In genomic region chr18:45109271-45109670, GRCh38 we compare ENCODE assay signal across 37 cellular contexts.
"Had no signal": no experiment of that assay in that cellular context is flagged by ENCODE, and none has a peak within 500 bp of the region (broad histone marks: within the 10 kb centered on the region; RNA-seq: fewer than 3 reads in every experiment).

No MANE protein-coding gene starts in this region.

- H3K27ac ChIP-seq: adrenal gland, breast epithelium, cardiac muscle cell, colonic mucosa, epithelial cell of prostate, esophagus squamous epithelium had no signal

- DNase-seq: activated CD4-positive, alpha-beta memory T cell treated with anti-CD3 and anti-CD28 coated beads for 36 hours; activated CD4-positive, alpha-beta T cell treated with anti-CD3 and anti-CD28 coated beads for 36 hours; activated CD4-positive, alpha-beta T cell treated with anti-CD3 and anti-CD28 coated beads, Interleukin-2, amount 10 ng/mL, durations not matched to agents 24 days and 14 days; activated CD4-positive, CD25-positive, alpha-beta regulatory T cell; activated CD4-positive, CD25-positive, alpha-beta regulatory T cell treated with anti-CD3 and anti-CD28 coated beads, Interleukin-2, amount 50 U/mL, for 72 hours; activated CD8-positive, alpha-beta memory T cell treated with anti-CD3 and anti-CD28 coated beads, Interleukin-2, amount 10 ng/mL, durations not matched to agents 7 days and 5 days; activated CD8-positive, alpha-beta memory T cell treated with anti-CD3 and anti-CD28 coated beads, Interleukin-2, amount 50 U/mL, for 4 hours; activated CD8-positive, alpha-beta T cell treated with anti-CD3 and anti-CD28 coated beads, Interleukin-2, amount 10 ng/mL, durations not matched to agents 7 days and 5 days; activated effector memory CD4-positive, alpha-beta T cell treated with anti-CD3 and anti-CD28 coated beads, Interleukin-2, amount 50 U/mL, for 16 hours; activated naive CD4-positive, alpha-beta T cell treated with anti-CD3 and anti-CD28 coated beads for 36 hours; activated naive CD8-positive, alpha-beta T cell treated with anti-CD3 and anti-CD28 coated beads for 36 hours; activated naive CD8-positive, alpha-beta T cell treated with anti-CD3 and anti-CD28 coated beads, Interleukin-2, amount 50 U/mL, for 24 hours; activated T-cell treated with anti-CD3 and anti-CD28 coated beads, Interleukin-2, amount 50 U/mL, for 1 hour; activated T-cell treated with anti-CD3 and anti-CD28 coated beads, Interleukin-2, amount 50 U/mL, for 48 hours; adrenal gland; amygdala; aorta; central memory CD4-positive, alpha-beta T cell; cerebellar nuclear complex; colonic mucosa; effector CD8-positive, alpha-beta T cell; esophagus squamous epithelium; foreskin fibroblast; head of caudate nucleus; T-helper 17 cell; T1000 had no signal

- H3K36me3 ChIP-seq: adrenal gland, breast epithelium, cardiac muscle cell, colonic mucosa, esophagus squamous epithelium had no signal

- H3K4me1 ChIP-seq: adrenal gland, breast epithelium, colonic mucosa had no signal

- H3K27me3 Mint-ChIP-seq: activated naive CD4-positive, alpha-beta T cell treated with anti-CD3 and anti-CD28 coated beads, Interleukin-2, amount 50 U/mL, for 24 hours; activated naive CD8-positive, alpha-beta T cell treated with anti-CD3 and anti-CD28 coated beads for 36 hours; activated naive CD8-positive, alpha-beta T cell treated with anti-CD3 and anti-CD28 coated beads, Interleukin-2, amount 50 U/mL, for 24 hours; brain had no signal

- H3K9me3 Mint-ChIP-seq: activated CD4-positive, alpha-beta memory T cell treated with anti-CD3 and anti-CD28 coated beads for 36 hours; activated CD4-positive, alpha-beta T cell treated with anti-CD3 and anti-CD28 coated beads, Interleukin-2, amount 10 ng/mL, durations not matched to agents 24 days and 14 days; activated naive CD4-positive, alpha-beta T cell treated with anti-CD3 and anti-CD28 coated beads for 36 hours; activated naive CD4-positive, alpha-beta T cell treated with anti-CD3 and anti-CD28 coated beads, Interleukin-2, amount 50 U/mL, for 24 hours; activated naive CD8-positive, alpha-beta T cell treated with anti-CD3 and anti-CD28 coated beads for 36 hours; activated naive CD8-positive, alpha-beta T cell treated with anti-CD3 and anti-CD28 coated beads, Interleukin-2, amount 50 U/mL, for 24 hours; activated T-helper 1 cell treated with anti-CD3 and anti-CD28 coated beads, Interleukin-12 subunit alpha, Interleukin-12 subunit beta, Interleukin-2, Interleukin-4 antibody, amounts not matched to agents 30 ng/mL and 10 ng/mL and 1 ng/mL, durations not matched to agents 14 hours and 24 hours and 36 hours; activated T-helper 2 cell treated with anti-CD3 and anti-CD28 coated beads, Interferon-gamma antibody, Interleukin-2, Interleukin-4, amounts not matched to agents 10 μg/mL and 5 μg/mL and 100 μg/mL, durations not matched to agents 14 hours and 24 hours and 36 hours; T-helper 2 cell treated with Interferon-gamma antibody and Interleukin-4, amounts not matched to agents 5 μg/mL and 100 μg/mL, for 36 hours had no signal

- H3K4me3 Mint-ChIP-seq: activated CD4-positive, alpha-beta memory T cell treated with anti-CD3 and anti-CD28 coated beads for 36 hours; activated CD4-positive, alpha-beta T cell treated with anti-CD3 and anti-CD28 coated beads for 36 hours; activated CD4-positive, alpha-beta T cell treated with anti-CD3 and anti-CD28 coated beads, Interleukin-2, amount 10 ng/mL, durations not matched to agents 24 days and 14 days; activated CD8-positive, alpha-beta memory T cell treated with anti-CD3 and anti-CD28 coated beads, Interleukin-2, amount 10 ng/mL, durations not matched to agents 7 days and 5 days; activated CD8-positive, alpha-beta T cell treated with anti-CD3 and anti-CD28 coated beads, Interleukin-2, amount 10 ng/mL, durations not matched to agents 7 days and 5 days; activated naive CD4-positive, alpha-beta T cell treated with anti-CD3 and anti-CD28 coated beads for 36 hours; activated naive CD4-positive, alpha-beta T cell treated with anti-CD3 and anti-CD28 coated beads, Interleukin-2, amount 50 U/mL, for 24 hours; activated naive CD8-positive, alpha-beta T cell treated with anti-CD3 and anti-CD28 coated beads for 36 hours; activated naive CD8-positive, alpha-beta T cell treated with anti-CD3 and anti-CD28 coated beads, Interleukin-2, amount 50 U/mL, for 24 hours; activated T-helper 1 cell treated with anti-CD3 and anti-CD28 coated beads, Interleukin-12 subunit alpha, Interleukin-12 subunit beta, Interleukin-2, Interleukin-4 antibody, amounts not matched to agents 30 ng/mL and 10 ng/mL and 1 ng/mL, durations not matched to agents 14 hours and 24 hours and 36 hours; brain; T-helper 17 cell; T-helper 2 cell treated with Interferon-gamma antibody and Interleukin-4, amounts not matched to agents 5 μg/mL and 100 μg/mL, for 36 hours had no signal

- H3K27me3 ChIP-seq: adrenal gland, breast epithelium, colonic mucosa, esophagus squamous epithelium had no signal

- H3K36me3 Mint-ChIP-seq: activated CD4-positive, alpha-beta memory T cell treated with anti-CD3 and anti-CD28 coated beads for 36 hours; activated CD8-positive, alpha-beta memory T cell treated with anti-CD3 and anti-CD28 coated beads, Interleukin-2, amount 10 ng/mL, durations not matched to agents 7 days and 5 days; activated naive CD4-positive, alpha-beta T cell treated with anti-CD3 and anti-CD28 coated beads, Interleukin-2, amount 50 U/mL, for 24 hours; activated naive CD8-positive, alpha-beta T cell treated with anti-CD3 and anti-CD28 coated beads for 36 hours; brain had no signal

- H3K27ac Mint-ChIP-seq: activated CD4-positive, alpha-beta memory T cell treated with anti-CD3 and anti-CD28 coated beads for 36 hours; activated CD4-positive, alpha-beta T cell treated with anti-CD3 and anti-CD28 coated beads for 36 hours; activated CD4-positive, alpha-beta T cell treated with anti-CD3 and anti-CD28 coated beads, Interleukin-2, amount 10 ng/mL, durations not matched to agents 24 days and 14 days; activated CD8-positive, alpha-beta memory T cell treated with anti-CD3 and anti-CD28 coated beads, Interleukin-2, amount 10 ng/mL, durations not matched to agents 7 days and 5 days; activated CD8-positive, alpha-beta T cell treated with anti-CD3 and anti-CD28 coated beads, Interleukin-2, amount 10 ng/mL, durations not matched to agents 7 days and 5 days; activated naive CD4-positive, alpha-beta T cell treated with anti-CD3 and anti-CD28 coated beads for 36 hours; activated naive CD4-positive, alpha-beta T cell treated with anti-CD3 and anti-CD28 coated beads, Interleukin-2, amount 50 U/mL, for 24 hours; activated naive CD8-positive, alpha-beta T cell treated with anti-CD3 and anti-CD28 coated beads for 36 hours; activated naive CD8-positive, alpha-beta T cell treated with anti-CD3 and anti-CD28 coated beads, Interleukin-2, amount 50 U/mL, for 24 hours; activated T-helper 1 cell treated with anti-CD3 and anti-CD28 coated beads, Interleukin-12 subunit alpha, Interleukin-12 subunit beta, Interleukin-2, Interleukin-4 antibody, amounts not matched to agents 30 ng/mL and 10 ng/mL and 1 ng/mL, durations not matched to agents 14 hours and 24 hours and 36 hours; activated T-helper 2 cell treated with anti-CD3 and anti-CD28 coated beads, Interferon-gamma antibody, Interleukin-2, Interleukin-4, amounts not matched to agents 10 μg/mL and 5 μg/mL and 100 μg/mL, durations not matched to agents 14 hours and 24 hours and 36 hours; brain; T-helper 17 cell; T-helper 2 cell treated with Interferon-gamma antibody and Interleukin-4, amounts not matched to agents 5 μg/mL and 100 μg/mL, for 36 hours had no signal

- ATAC-seq: activated CD4-positive, alpha-beta T cell treated with anti-CD3 and anti-CD28 coated beads for 36 hours; activated CD8-positive, alpha-beta memory T cell treated with anti-CD3 and anti-CD28 coated beads, Interleukin-2, amount 10 ng/mL, durations not matched to agents 7 days and 5 days; activated CD8-positive, alpha-beta T cell treated with anti-CD3 and anti-CD28 coated beads, Interleukin-2, amount 10 ng/mL, durations not matched to agents 7 days and 5 days; activated naive CD8-positive, alpha-beta T cell treated with anti-CD3 and anti-CD28 coated beads, Interleukin-2, amount 50 U/mL, for 24 hours; T-helper 17 cell had no signal

- FAIRE-seq: endometrium, endothelial cell of umbilical vein, frontal cortex had no signal

- H3K4me3 ChIP-seq: adrenal gland, breast epithelium, cardiac muscle cell, colonic mucosa, esophagus squamous epithelium had no signal

- H3K9me3 ChIP-seq: adrenal gland, breast epithelium, colonic mucosa, esophagus squamous epithelium had no signal

- H3K4me1 Mint-ChIP-seq: activated CD4-positive, alpha-beta T cell treated with anti-CD3 and anti-CD28 coated beads for 36 hours; activated CD4-positive, alpha-beta T cell treated with anti-CD3 and anti-CD28 coated beads, Interleukin-2, amount 10 ng/mL, durations not matched to agents 24 days and 14 days; activated naive CD4-positive, alpha-beta T cell treated with anti-CD3 and anti-CD28 coated beads, Interleukin-2, amount 50 U/mL, for 24 hours; activated naive CD8-positive, alpha-beta T cell treated with anti-CD3 and anti-CD28 coated beads for 36 hours had no signal
